In the genomic region with DNA sequence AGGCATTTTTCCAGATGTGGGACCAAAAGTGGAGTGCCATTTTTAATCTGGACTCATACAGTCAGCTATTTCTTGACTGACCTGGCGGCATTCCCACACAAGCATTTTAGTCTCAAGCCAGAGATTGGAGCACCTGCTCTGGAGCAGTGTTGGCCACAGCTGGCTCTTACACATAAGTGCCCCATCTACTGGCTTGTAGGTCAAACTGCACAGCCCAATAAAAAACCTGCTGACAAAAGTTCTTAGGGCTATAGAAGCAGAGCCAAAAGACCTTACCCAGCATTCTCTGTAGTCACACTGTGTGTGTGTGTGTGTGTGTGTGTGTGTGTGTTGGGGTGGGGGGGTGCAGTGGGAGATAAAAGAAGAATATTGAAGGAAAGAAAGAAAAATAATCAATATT, we compare ENCODE assay signal across 8 cellular contexts. TPM values are rescaled to one million over a fixed set of nuclear protein-coding genes. Genes with fewer than 3 reads are reported as not detected.
DNase-seq lines count a peak whose midpoint lies in the region; ATAC-seq and TF ChIP-seq lines count a peak whose summit lies in the region.

No MANE protein-coding gene starts in this region.

- H3K27ac Mint-ChIP-seq in HFFc6 (no peak overlapping the region), chondrocyte (ENCODE audit: unreplicated experiment) (no peak overlapping the region)

- POLR2A ChIA-PET in A673 (lab: Charles Lee; ENCODE audit: low non-redundant PET) = no interaction called here

- intact Hi-C loops in A673 (cut with micrococcal nuclease; ENCODE audit: unreplicated experiment) = no loop called here

- H3K4me3 Mint-ChIP-seq in HFFc6 = no peak overlapping the region
- H3K4me3 Mint-ChIP-seq in chondrocyte (ENCODE audit: unreplicated experiment) = no peak overlapping the region

- H3K9me3 Mint-ChIP-seq in HFFc6 (peaks cover 11% of the 10 kb centered on the region; the same call in 1 of the 2 replicates), chondrocyte (ENCODE audit: low read depth) (peaks cover 14% of the 10 kb centered on the region)

- CTCF ChIA-PET in A673 (lab: Charles Lee) = interaction anchor here (0.7 kb wide), 1 partner anchor 346 kb away, joined by 3 read pairs; no protein-coding TSS in a partner anchor

- DNase-seq in A673 (ENCODE audit: low spot score) (peak; percentile 71), HFFc6 (peak; percentile 42), NCI-H2171 (lab: John Stamatoyannopoulos, UW) (peak; percentile 11), chondrocyte (ENCODE audit: low spot score) (no peak), renal cortical epithelial cell (ENCODE audit: low read depth) (peak; percentile 50), NCI-H2196 treated with DMSO at 0.1 percent for 48 hours (lab: John Stamatoyannopoulos, UW; ENCODE audit: unreplicated experiment) (no peak)

- H3K27ac ChIP-seq in A673 (ENCODE audit: low read depth, low read length, poor library complexity, severe bottlenecking) = no peak overlapping the region

- TF ChIP-seq CTCF in A673 (conservative IDR thresholded peaks at IDR 0.05; ENCODE audit: low read depth, low read length) (peak; percentile 58), GM12873 (IDR thresholded peaks at IDR 0.05; ENCODE audit: insufficient read depth, low read depth, low read length, missing control alignments) (peak; percentile 70), HFFc6 (IDR thresholded peaks at IDR 0.05) (peak; percentile 62), chondrocyte (IDR thresholded peaks at IDR 0.05) (peak; percentile 57)

- H3K36me3 Mint-ChIP-seq in HFFc6 (ENCODE audit: low read depth) = 0 out of 2 replicates have a peak, but pooled peaks cover 11% of the 10 kb centered on the region
- peaks cover 2% of the 10 kb centered on the region for H3K36me3 Mint-ChIP-seq in chondrocyte (ENCODE audit: low read depth)

- H3K27me3 Mint-ChIP-seq in HFFc6 (ENCODE audit: insufficient read depth) = peaks cover 22% of the 10 kb centered on the region
- H3K27me3 Mint-ChIP-seq in chondrocyte (ENCODE audit: low read depth) = peaks cover 22% of the 10 kb centered on the region

- H3K36me3 ChIP-seq in A673 (ENCODE audit: insufficient read depth, low read length, poor library complexity, severe bottlenecking) = no peaks in the 10 kb centered on the region

- H3K4me3 ChIP-seq in A673 (ENCODE audit: low read depth, low read length, poor library complexity, severe bottlenecking) = no peak overlapping the region

- peaks cover 7% of the 10 kb centered on the region for H3K9me3 ChIP-seq in A673 (ENCODE audit: low read depth, low read length, poor library complexity, severe bottlenecking)

- no peak for ATAC-seq in HG03521 (IDR thresholded peaks at IDR 0.05; ENCODE audit: unreplicated experiment)

- no peaks in the 10 kb centered on the region for H3K27me3 ChIP-seq in A673 (replicated peaks; ENCODE audit: insufficient read depth, low read depth, low read length, poor library complexity)

- no peaks in the 10 kb centered on the region for H3K4me1 ChIP-seq in A673 (ENCODE audit: insufficient read depth, low read length, poor library complexity, severe bottlenecking)

- BruUV-seq in A673 (replicated peaks; lab: Mats Ljungman, UMichigan) = no TSS peak

- H3K4me1 Mint-ChIP-seq in HFFc6 (ENCODE audit: low read depth) (no peaks in the 10 kb centered on the region), chondrocyte (ENCODE audit: low read depth) (no peaks in the 10 kb centered on the region)

RNA-seq across cellular contexts. Expression of gene SENP6, which starts 38.6 kb away (rescaled TPM):
- total RNA-seq in A673 (2021) (92.7 and 103 TPM in 2 replicates), chondrocyte (82.1 to 96.3 TPM (median 83.6 TPM) in 3 replicates), renal cortical epithelial cell (47.8 and 104 TPM in 2 replicates)
- total RNA-seq in HFFc6 (2021; fragmentation: NEBNext Ultra II Directional; extraction: Animal tissue kit (Norgen Biotek cat#: 25700)) = 10 to 100 TPM; 52.0 to 63.1 (median 57.4) TPM

Comparison
In these comparisons a context has a peak if more than half of its experiments do, and no peak if none do; other contexts are left out.
1. DNase-seq: peak in A673 (single experiment), HFFc6 (single experiment), NCI-H2171 (single experiment) and renal cortical epithelial cell (single experiment); none in chondrocyte (single experiment) and NCI-H2196 treated with DMSO at 0.1 percent for 48 hours (single experiment).
2. Peak in every context shown above with its lines, with median percentiles within 50 percentile points of each other: CTCF ChIP-seq.